In genomic region chr18:50586710-50587109, GRCh38 we compare ENCODE assay signal across 18 cellular contexts. TPM values are rescaled to one million over a fixed set of nuclear protein-coding genes. Genes with fewer than 3 reads are reported as not detected.
DNase-seq lines count a peak whose midpoint lies in the region; ATAC-seq and TF ChIP-seq lines count a peak whose summit lies in the region.
"Had no signal": no experiment of that assay in that cellular context is flagged by ENCODE, and none has a peak within 500 bp of the region (broad histone marks: within the 10 kb centered on the region; RNA-seq: fewer than 3 reads in every experiment).

No MANE protein-coding gene starts in this region.

- peaks cover 7% of the 10 kb centered on the region for H3K27me3 ChIP-seq in A673 (replicated peaks; ENCODE audit: insufficient read depth, low read depth, low read length, poor library complexity)
- peaks cover 16% of the 10 kb centered on the region; the same call in 1 of the 2 replicates for H3K27me3 ChIP-seq in HCT116 (ENCODE audit: insufficient read depth, low read length)
- H3K27me3 ChIP-seq: ascending aorta, dorsolateral prefrontal cortex, suprapubic skin had no signal

- H3K36me3 ChIP-seq in A673 (ENCODE audit: insufficient read depth, low read length, poor library complexity, severe bottlenecking) (no peaks in the 10 kb centered on the region), HCT116 (ENCODE audit: control insufficient read depth in 1 of 2, insufficient read depth in 2 of 2, low read length in 2 of 2) (no peaks in the 10 kb centered on the region)
- H3K36me3 ChIP-seq: ascending aorta, suprapubic skin had no signal

- TF ChIP-seq CTCF in A673 (conservative IDR thresholded peaks at IDR 0.05; ENCODE audit: low read depth, low read length) (peak; percentile 51), HCT116 (IDR thresholded peaks at IDR 0.05 in 2 of 3, conservative IDR thresholded peaks at IDR 0.05 in 1 of 3; ENCODE audit: borderline replicate concordance in 1 of 3, insufficient read depth in 1 of 3, low read depth in 2 of 3, low read length in 2 of 3) (peak; percentile 25 to 61 (median 33); a peak in 4 of 6 replicates), RWPE1 (conservative IDR thresholded peaks at IDR 0.05; ENCODE audit: low read depth) (0 out of 2 replicates have a peak, but pooled peaks have one; percentile 10)

- H3K4me3 ChIP-seq in A673 (ENCODE audit: low read depth, low read length, poor library complexity, severe bottlenecking) (no peak overlapping the region), HCT116 (replicated peaks in 1 of 2; ENCODE audit: low read depth in 1 of 2, low read length in 2 of 2) (no peak overlapping the region)
- H3K4me3 ChIP-seq: ascending aorta, dorsolateral prefrontal cortex, mucosa of descending colon, suprapubic skin had no signal

- H3K4me1 ChIP-seq in A673 (ENCODE audit: insufficient read depth, low read length, poor library complexity, severe bottlenecking) (no peaks in the 10 kb centered on the region), HCT116 (ENCODE audit: control insufficient read depth in 1 of 2, insufficient read depth in 2 of 2, low read length in 2 of 2) (no peaks in the 10 kb centered on the region)
- H3K4me1 ChIP-seq: ascending aorta, suprapubic skin had no signal

- CTCF ChIA-PET in A673 (lab: Charles Lee) (no interaction called here), HCT116 (lab: Charles Lee) (interaction anchor here (1.7 to 2.3 kb wide), 2 partner anchors 17 to 157 kb away, joined by 3 to 5 read pairs; no protein-coding TSS in a partner anchor), RWPE1 (lab: Yijun Ruan, JAX) (interaction anchor here (0.6 kb wide), 2 partner anchors 11 to 48 kb away, joined by 3 to 4 read pairs; no protein-coding TSS in a partner anchor)

- DNase-seq in A673 (ENCODE audit: low spot score) (no peak), HCT116 (ENCODE audit: low read depth, low spot score) (no peak), RWPE1 (ENCODE audit: low spot score) (no peak), germinal center (ENCODE audit: low spot score) (peak; percentile 8), SHP77 treated with DMSO at 0.1 percent for 48 hours (lab: John Stamatoyannopoulos, UW) (no peak), DMS114 treated with DMSO at 0.1 percent for 48 hours (lab: John Stamatoyannopoulos, UW; ENCODE audit: unreplicated experiment) (no peak), NCI-H1048 (lab: John Stamatoyannopoulos, UW) (no peak)
- no peak for DNase-seq in stimulated activated CD4-positive, alpha-beta T cell treated with anti-CD3 and anti-CD28 coated beads, Interleukin-2, amount 100 ng/mL, for 48 hours
- DNase-seq: activated CD4-positive, alpha-beta T cell treated with anti-CD3 and anti-CD28 coated beads, Interleukin-2, amount 50 U/mL, for 4 hours; DMS79; dorsolateral prefrontal cortex; immature natural killer cell; mucosa of descending colon; NCI-H1105 treated with DMSO at 0.1 percent for 48 hours; NCI-H446 had no signal

- no peaks in the 10 kb centered on the region for H3K79me2 ChIP-seq in HCT116 (ENCODE audit: insufficient read depth, low read length)

- H3K9ac ChIP-seq in HCT116 (ENCODE audit: low read length), result no peak overlapping the region

- peak overlapping the region; percentile 20 for H2AFZ ChIP-seq in HCT116 (ENCODE audit: low read depth, low read length, poor library complexity, severe bottlenecking)

- POLR2A ChIA-PET in A673 (lab: Charles Lee; ENCODE audit: low non-redundant PET), result no interaction called here
- POLR2A ChIA-PET in HCT116 (lab: Charles Lee), result no interaction called here
- POLR2A ChIA-PET in RWPE1 (lab: Yijun Ruan, JAX; ENCODE audit: low non-redundant PET), result no interaction called here

- no TSS peak for BruUV-seq in A673 (replicated peaks; lab: Mats Ljungman, UMichigan)
- no TSS peak for BruUV-seq in HCT116 (replicated peaks; lab: Mats Ljungman, UMichigan)

- intact Hi-C loops in A673 (cut with micrococcal nuclease; ENCODE audit: unreplicated experiment), result no loop called here
- intact Hi-C loops in HCT116 (cut with micrococcal nuclease), result loop anchor here (1.0 kb wide), 1 partner anchor 79 kb away; no protein-coding TSS in a partner anchor

- H3K9me2 ChIP-seq in HCT116 (ENCODE audit: insufficient read depth), result no peaks in the 10 kb centered on the region

- RAD21 ChIA-PET in HCT116 (lab: Charles Lee; ENCODE audit: low non-redundant PET in 1 of 2, low total read pairs in 2 of 2, uncharacterized antibody in 2 of 2, unreplicated experiment in 2 of 2), result no interaction called here

- H3K27ac ChIP-seq in A673 (ENCODE audit: low read depth, low read length, poor library complexity, severe bottlenecking) (no peak overlapping the region), HCT116 (ENCODE audit: low read depth, low read length) (no peak overlapping the region), RWPE1 (no peak overlapping the region)
- H3K27ac ChIP-seq: ascending aorta, dorsolateral prefrontal cortex, suprapubic skin had no signal

- TF ChIP-seq POLR2A in HCT116 (IDR thresholded peaks at IDR 0.05; ENCODE audit: borderline replicate concordance, extremely low read depth, insufficient read depth, insufficient read length), result no peak

- H3K4me2 ChIP-seq in HCT116 (ENCODE audit: low read length), result no peak overlapping the region

- no peaks in the 10 kb centered on the region for H3K9me3 ChIP-seq in A673 (ENCODE audit: low read depth, low read length, poor library complexity, severe bottlenecking)
- 0 out of 4 replicates have a peak, but pooled peaks cover 0 to 5% of the 10 kb centered on the region in 2 experiments for H3K9me3 ChIP-seq in HCT116 (ENCODE audit: control insufficient read depth in 1 of 2, insufficient read depth in 1 of 2, low read depth in 1 of 2, low read length in 2 of 2)
- H3K9me3 ChIP-seq: ascending aorta, mucosa of descending colon had no signal

- peak; percentile 56; the same call in 1 of the 2 replicates for TF ChIP-seq RAD21 in HCT116 (IDR thresholded peaks at IDR 0.05; ENCODE audit: low read depth)

- H4K20me1 ChIP-seq in HCT116 (ENCODE audit: insufficient read depth), result no peaks in the 10 kb centered on the region

- ATAC-seq in HCT116, result no peak
- ATAC-seq: activated T-helper 17 cell treated with anti-CD3 and anti-CD28 coated beads, Interleukin-2, amount 50 U/mL, for 72 hours; mucosa of descending colon had no signal

TF ChIP-seq in HCT116, 20 proteins besides CTCF, POLR2A, EP300 and RAD21:
- no peak for TF ChIP-seq YY1 (IDR thresholded peaks at IDR 0.05; ENCODE audit: extremely low read depth, insufficient replicate concordance, low read depth, low read length)
- TF ChIP-seq ATF3 (IDR thresholded peaks at IDR 0.05), result no peak
- TF ChIP-seq POLR2AphosphoS5 (IDR thresholded peaks at IDR 0.05; ENCODE audit: low read depth, low read length), result no peak
- no peak for TF ChIP-seq JUND (IDR thresholded peaks at IDR 0.05)

RNA-seq across cellular contexts. Expression of gene MAPK4, which starts 26.8 kb away (rescaled TPM):
- 0.62 and 0.63 TPM in 2 replicates for total RNA-seq in A673 (2021)
- total RNA-seq in HCT116 (2021; ENCODE audit: unreplicated experiment), result 0.89 TPM
- polyA plus RNA-seq in HCT116 (2012), result 0.32 and 0.43 TPM in 2 replicates
- total RNA-seq: activated T-helper 17 cell treated with anti-CD3 and anti-CD28 coated beads, Interleukin-2, amount 50 U/mL, for 72 hours had no signal
- polyA plus RNA-seq: immature natural killer cell had no signal
